Comparison of ENCODE assay signal across 17 cellular contexts in the genomic region with DNA sequence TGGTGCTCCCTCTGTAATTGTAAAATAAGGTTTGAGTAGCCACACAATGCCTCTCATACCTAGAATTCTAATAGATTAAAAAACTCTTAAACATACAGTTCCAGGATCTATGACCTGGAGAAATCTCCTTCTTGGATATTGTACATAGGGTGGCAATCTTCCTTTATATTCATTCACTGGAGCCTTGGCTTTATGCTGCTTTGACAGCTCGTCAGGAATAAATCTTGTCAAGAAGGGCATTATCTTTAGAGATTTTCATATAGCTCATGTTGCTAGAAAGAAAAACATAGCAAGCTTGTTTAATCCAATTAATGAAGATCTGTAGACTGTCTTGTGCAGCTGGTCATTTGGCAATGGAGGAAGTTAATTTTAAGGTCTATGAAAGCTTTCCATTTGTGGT.
DNase-seq lines count a peak whose midpoint lies in the region; ATAC-seq, FAIRE-seq and TF ChIP-seq lines count a peak whose summit lies in the region.
"Had no signal": no experiment of that assay in that cellular context is flagged by ENCODE, and none has a peak within 500 bp of the region (broad histone marks: within the 10 kb centered on the region; RNA-seq: fewer than 3 reads in every experiment).

No MANE protein-coding gene starts in this region.

- no peaks in the 10 kb centered on the region for H3K79me2 ChIP-seq in PC-9 (ENCODE audit: low read depth)

- FAIRE-seq in H54 (lab: Jason Lieb, UNC) = peak; percentile 15
- FAIRE-seq: GM12878, H1 had no signal

- no peaks in the 10 kb centered on the region for H4K20me1 ChIP-seq in PC-9 (ENCODE audit: insufficient read depth)

- H3K4me1 Mint-ChIP-seq in T-cell = no peaks in the 10 kb centered on the region
- H3K4me1 Mint-ChIP-seq: CD4-positive, alpha-beta memory T cell had no signal

- H3K4me1 ChIP-seq in A673 (ENCODE audit: insufficient read depth, low read length, poor library complexity, severe bottlenecking) (peaks cover 9% of the 10 kb centered on the region), PC-9 (replicated peaks; ENCODE audit: insufficient read depth) (no peaks in the 10 kb centered on the region), colonic mucosa (no peaks in the 10 kb centered on the region)

- no peak overlapping the region for H3K4me2 ChIP-seq in PC-9

- no peaks in the 10 kb centered on the region for H3K27me3 Mint-ChIP-seq in T-cell
- H3K27me3 Mint-ChIP-seq: CD4-positive, alpha-beta memory T cell had no signal

- H3K9me3 Mint-ChIP-seq in T-cell = peaks cover 0 to 5% (median 0%) of the 10 kb centered on the region in 3 donors

- no peaks in the 10 kb centered on the region for H3F3A ChIP-seq in PC-9 (ENCODE audit: insufficient read depth, low read depth)

- no peak for ATAC-seq in T-cell (replicated peaks in 1 of 4)
- ATAC-seq: GM12878 had no signal

- no peak for TF ChIP-seq CTCF in A673 (conservative IDR thresholded peaks at IDR 0.05; ENCODE audit: low read depth, low read length)
- TF ChIP-seq CTCF in PC-9 (conservative IDR thresholded peaks at IDR 0.05) = no peak
- no peak for TF ChIP-seq CTCF in colonic mucosa (IDR thresholded peaks at IDR 0.05)

- no peak overlapping the region for H3K27ac Mint-ChIP-seq in T-cell
- H3K27ac Mint-ChIP-seq: CD4-positive, alpha-beta memory T cell had no signal

- intact Hi-C loops in A673 (cut with micrococcal nuclease; ENCODE audit: unreplicated experiment) = no loop called here
- intact Hi-C loops in PC-9 (cut with micrococcal nuclease; ENCODE audit: unreplicated experiment) = no loop called here
- intact Hi-C loops in colonic mucosa (cut with DNase I) = no loop called here

- H3K4me3 Mint-ChIP-seq in T-cell = no peak overlapping the region
- H3K4me3 Mint-ChIP-seq: CD4-positive, alpha-beta memory T cell had no signal

- H3K27ac ChIP-seq in A673 (ENCODE audit: low read depth, low read length, poor library complexity, severe bottlenecking) (no peak overlapping the region), PC-9 (no peak overlapping the region), colonic mucosa (no peak overlapping the region)
- H3K27ac ChIP-seq: C4-2B, HL-60 had no signal

- H3K36me3 ChIP-seq in A673 (ENCODE audit: insufficient read depth, low read length, poor library complexity, severe bottlenecking) = no peaks in the 10 kb centered on the region
- H3K36me3 ChIP-seq in PC-9 (ENCODE audit: low read depth) = no peaks in the 10 kb centered on the region
- H3K36me3 ChIP-seq in colonic mucosa = no peaks in the 10 kb centered on the region

- no peak overlapping the region for H3K9ac ChIP-seq in colonic mucosa (ENCODE audit: low read depth in 2 of 2, low read length in 2 of 2)

- no peak for TF ChIP-seq POLR2A in H54 (IDR thresholded peaks at IDR 0.05; ENCODE audit: low read depth, low read length)

- H3K9me2 ChIP-seq in PC-9 (ENCODE audit: insufficient read depth) = no peaks in the 10 kb centered on the region

- BruUV-seq in A673 (replicated peaks; lab: Mats Ljungman, UMichigan) = no TSS peak
- BruUV-seq in PC-9 (replicated peaks; lab: Mats Ljungman, UMichigan) = no TSS peak

- no peaks in the 10 kb centered on the region for H3K36me3 Mint-ChIP-seq in T-cell
- H3K36me3 Mint-ChIP-seq: CD4-positive, alpha-beta memory T cell had no signal

- H3K27me3 ChIP-seq in A673 (replicated peaks; ENCODE audit: insufficient read depth, low read depth, low read length, poor library complexity) = no peaks in the 10 kb centered on the region
- no peaks in the 10 kb centered on the region for H3K27me3 ChIP-seq in PC-9 (ENCODE audit: insufficient read depth, low read depth)
- H3K27me3 ChIP-seq in colonic mucosa = no peaks in the 10 kb centered on the region

- H2AFZ ChIP-seq in PC-9 = peak overlapping the region; percentile 15; the same call in 1 of the 2 replicates

- no peaks in the 10 kb centered on the region for H3K9me3 ChIP-seq in A673 (ENCODE audit: low read depth, low read length, poor library complexity, severe bottlenecking)
- no peaks in the 10 kb centered on the region for H3K9me3 ChIP-seq in PC-9 (ENCODE audit: insufficient read depth, low read depth)
- H3K9me3 ChIP-seq in colonic mucosa = no peaks in the 10 kb centered on the region

- CTCF ChIA-PET in A673 (lab: Charles Lee) (no interaction called here), PC-9 (lab: Charles Lee) (no interaction called here), T-cell (lab: Charles Lee) (no interaction called here)

- POLR2A ChIA-PET in A673 (lab: Charles Lee; ENCODE audit: low non-redundant PET) = no interaction called here
- POLR2A ChIA-PET in PC-9 (lab: Charles Lee; ENCODE audit: unreplicated experiment) = no interaction called here
- POLR2A ChIA-PET in T-cell (lab: Charles Lee) = no interaction called here

- DNase-seq in A673 (ENCODE audit: low spot score) (peak; percentile 39), H54 (ENCODE audit: insufficient read length, low spot score) (no peak), NCI-H524 (lab: John Stamatoyannopoulos, UW) (peak; percentile 75 to 97), PC-9 (no peak), colonic mucosa (no peak), T-cell (no peak), H4 (ENCODE audit: low spot score) (no peak)
- DNase-seq: ACHN; AML-193; CD4-positive, alpha-beta memory T cell; DND-41; EL; HCEC 1CT had no signal

- H3K4me3 ChIP-seq in A673 (ENCODE audit: low read depth, low read length, poor library complexity, severe bottlenecking) (no peak overlapping the region), PC-9 (no peak overlapping the region), colonic mucosa (no peak overlapping the region)
- H3K4me3 ChIP-seq: GM12878 had no signal

Comparison
In these comparisons a context has a peak if more than half of its experiments do, and no peak if none do; other contexts are left out.
1. DNase-seq: peak in A673 (single experiment) and NCI-H524 (2 of 2); none in H54 (single experiment), PC-9 (0 of 2), colonic mucosa (single experiment), T-cell (0 of 34) and H4 (single experiment).